2 cellular contexts compared by ENCODE assay signal in the genomic region with DNA sequence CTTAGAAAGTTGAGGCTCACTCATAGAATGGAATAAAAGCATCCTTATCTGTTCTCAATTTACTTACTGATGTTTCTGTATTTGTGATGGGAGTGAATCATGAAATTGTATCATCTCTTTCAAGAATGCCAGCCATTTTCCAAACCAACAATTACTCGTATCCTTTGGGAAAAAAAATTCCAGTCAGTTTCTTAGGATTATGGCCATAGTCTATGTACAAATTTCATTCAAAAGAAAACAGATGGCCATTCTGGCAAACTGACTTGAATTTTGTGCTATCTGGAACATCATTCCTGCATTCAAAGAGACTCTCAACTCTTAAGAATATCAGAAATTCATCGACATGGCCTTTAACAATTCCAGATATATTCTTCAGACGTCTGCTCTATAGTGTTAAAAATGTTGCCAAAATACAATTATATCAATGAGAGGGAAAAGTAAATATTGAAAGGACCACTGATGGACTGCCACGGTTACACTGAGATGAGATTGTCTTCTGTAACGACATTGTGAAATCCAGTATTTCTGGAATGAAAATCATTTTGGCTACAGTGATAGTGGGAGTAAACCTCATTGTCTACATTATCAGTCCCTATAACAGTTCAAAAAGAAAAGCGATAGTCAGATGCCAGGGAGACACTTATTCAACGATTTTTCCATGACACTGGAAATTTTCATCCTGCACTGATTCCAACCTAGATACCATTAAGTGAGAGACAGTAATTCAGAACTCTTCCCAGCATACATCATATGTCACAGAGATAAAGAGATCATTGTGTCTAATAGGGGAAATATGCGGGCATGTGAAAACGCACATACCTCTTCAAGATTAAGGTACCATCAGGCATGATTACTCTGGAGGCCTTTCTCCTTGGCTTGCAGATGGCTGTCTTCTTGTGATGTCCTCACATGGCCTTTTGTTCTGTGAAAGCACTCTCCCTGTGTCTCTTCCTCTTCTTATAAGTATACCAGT.
TF ChIP-seq lines count a peak whose summit lies in the region.

No MANE protein-coding gene starts in this region.

TF ChIP-seq in SK-N-SH treated with all-trans-retinoic acid at 6 μM for 48 hours, 23 proteins besides CTCF, POLR2A, EP300 and RAD21 (continued from another document):
- TF ChIP-seq, protein P1, sequence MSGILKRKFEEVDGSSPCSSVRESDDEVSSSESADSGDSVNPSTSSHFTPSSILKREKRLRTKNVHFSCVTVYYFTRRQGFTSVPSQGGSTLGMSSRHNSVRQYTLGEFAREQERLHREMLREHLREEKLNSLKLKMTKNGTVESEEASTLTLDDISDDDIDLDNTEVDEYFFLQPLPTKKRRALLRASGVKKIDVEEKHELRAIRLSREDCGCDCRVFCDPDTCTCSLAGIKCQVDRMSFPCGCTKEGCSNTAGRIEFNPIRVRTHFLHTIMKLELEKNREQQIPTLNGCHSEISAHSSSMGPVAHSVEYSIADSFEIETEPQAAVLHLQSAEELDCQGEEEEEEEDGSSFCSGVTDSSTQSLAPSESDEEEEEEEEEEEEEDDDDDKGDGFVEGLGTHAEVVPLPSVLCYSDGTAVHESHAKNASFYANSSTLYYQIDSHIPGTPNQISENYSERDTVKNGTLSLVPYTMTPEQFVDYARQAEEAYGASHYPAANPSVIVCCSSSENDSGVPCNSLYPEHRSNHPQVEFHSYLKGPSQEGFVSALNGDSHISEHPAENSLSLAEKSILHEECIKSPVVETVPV (CRISPR knock-in tag; IDR thresholded peaks at IDR 0.05) = no peak
- TF ChIP-seq BACH2 (CRISPR knock-in tag; IDR thresholded peaks at IDR 0.05; ENCODE audit: borderline replicate concordance) = no peak
- TF ChIP-seq ISL1 (CRISPR knock-in tag; IDR thresholded peaks at IDR 0.05) = peak; percentile 92
- TF ChIP-seq RARB (CRISPR knock-in tag; IDR thresholded peaks at IDR 0.05) = no peak
- TF ChIP-seq TCF4 (CRISPR knock-in tag; IDR thresholded peaks at IDR 0.05; ENCODE audit: borderline replicate concordance) = no peak
- TF ChIP-seq ZFP30 (CRISPR knock-in tag; IDR thresholded peaks at IDR 0.05) = no peak
- no peak for TF ChIP-seq ZFP3 (CRISPR knock-in tag; IDR thresholded peaks at IDR 0.05)
- no peak for TF ChIP-seq ZNF70 (CRISPR knock-in tag; IDR thresholded peaks at IDR 0.05)

TF ChIP-seq in SK-N-SH, 30 proteins besides CTCF, POLR2A, EP300 and RAD21 (continued from another document):
- TF ChIP-seq, protein P2, sequence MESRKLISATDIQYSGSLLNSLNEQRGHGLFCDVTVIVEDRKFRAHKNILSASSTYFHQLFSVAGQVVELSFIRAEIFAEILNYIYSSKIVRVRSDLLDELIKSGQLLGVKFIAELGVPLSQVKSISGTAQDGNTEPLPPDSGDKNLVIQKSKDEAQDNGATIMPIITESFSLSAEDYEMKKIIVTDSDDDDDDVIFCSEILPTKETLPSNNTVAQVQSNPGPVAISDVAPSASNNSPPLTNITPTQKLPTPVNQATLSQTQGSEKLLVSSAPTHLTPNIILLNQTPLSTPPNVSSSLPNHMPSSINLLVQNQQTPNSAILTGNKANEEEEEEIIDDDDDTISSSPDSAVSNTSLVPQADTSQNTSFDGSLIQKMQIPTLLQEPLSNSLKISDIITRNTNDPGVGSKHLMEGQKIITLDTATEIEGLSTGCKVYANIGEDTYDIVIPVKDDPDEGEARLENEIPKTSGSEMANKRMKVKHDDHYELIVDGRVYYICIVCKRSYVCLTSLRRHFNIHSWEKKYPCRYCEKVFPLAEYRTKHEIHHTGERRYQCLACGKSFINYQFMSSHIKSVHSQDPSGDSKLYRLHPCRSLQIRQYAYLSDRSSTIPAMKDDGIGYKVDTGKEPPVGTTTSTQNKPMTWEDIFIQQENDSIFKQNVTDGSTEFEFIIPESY (IDR thresholded peaks at IDR 0.05; ENCODE audit: borderline replicate concordance, low read depth) = no peak
- no peak for TF ChIP-seq GABPA (IDR thresholded peaks at IDR 0.05; ENCODE audit: low read depth)
